Comparison of ENCODE assay signal across 26 cellular contexts in the genomic region with DNA sequence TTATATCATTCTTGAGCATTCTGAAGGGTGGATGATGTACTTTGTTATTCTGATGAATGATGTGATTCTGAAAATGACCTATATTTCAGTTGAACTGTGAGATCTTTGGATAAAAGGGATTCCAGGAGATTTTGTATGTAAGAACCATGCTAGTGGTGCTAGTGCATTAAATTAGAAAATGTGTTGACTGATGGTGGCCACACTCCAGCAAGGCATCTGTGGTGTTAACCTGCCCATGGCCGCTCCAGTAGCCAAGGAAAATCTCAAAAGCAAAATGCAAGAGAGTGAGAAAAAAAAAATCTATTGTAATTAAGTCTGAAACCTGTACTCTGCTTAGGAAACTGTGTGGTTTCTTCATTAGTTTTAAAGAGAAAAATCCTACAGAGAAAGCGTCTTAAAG.
"Had no signal": no experiment of that assay in that cellular context is flagged by ENCODE, and none has a peak within 500 bp of the region (broad histone marks: within the 10 kb centered on the region; RNA-seq: fewer than 3 reads in every experiment).

No MANE protein-coding gene starts in this region.

- H3K27me3 Mint-ChIP-seq: type B pancreatic cell had no signal

- H3K27ac Mint-ChIP-seq: immature natural killer cell; naive thymus-derived CD8-positive, alpha-beta T cell; nephron; neural progenitor cell; stimulated activated memory B cell treated with anti-CD40 and anti-IgM and Interleukin-4, amounts not matched to agents 10 μg/mL and 1 μg/mL and 100 μg/mL, for 72 hours; stimulated activated naive CD8-positive, alpha-beta T cell treated with anti-CD3 and anti-CD28 coated beads, Interleukin-15, amount 100 ng/mL, for 72 hours; type B pancreatic cell had no signal

- DNase-seq: hypothalamus; immature natural killer cell; kidney; left colon; left lung; naive thymus-derived CD8-positive, alpha-beta T cell; occipital lobe; psoas muscle; right lobe of liver; stimulated activated CD4-positive, alpha-beta T cell treated with anti-CD3 and anti-CD28 coated beads, Interleukin-1b, Interleukin-23, amount 100 ng/mL, for 48 hours; stimulated activated CD4-positive, alpha-beta T cell treated with anti-CD3 and anti-CD28 coated beads, Interleukin-2, amount 100 ng/mL, for 48 hours; stimulated activated CD4-positive, alpha-beta T cell treated with anti-CD3 and anti-CD28 coated beads, Interleukin-4, amount 100 ng/mL, for 4 hours; stimulated activated CD8-positive, alpha-beta memory T cell treated with anti-CD3 and anti-CD28 coated beads, Interleukin-4, amount 100 ng/mL, for 48 hours; stimulated activated naive CD4-positive, alpha-beta T cell treated with Interleukin-2 at 50 U/mL for 16 hours; stimulated activated naive CD8-positive, alpha-beta T cell treated with anti-CD3 and anti-CD28 coated beads, Interleukin-15, amount 100 ng/mL, for 72 hours; substantia nigra; uterus had no signal

- H3K9me3 Mint-ChIP-seq: immature natural killer cell; naive thymus-derived CD8-positive, alpha-beta T cell; nephron; neural progenitor cell; stimulated activated memory B cell treated with anti-CD40 and anti-IgM and Interleukin-4, amounts not matched to agents 10 μg/mL and 1 μg/mL and 100 μg/mL, for 72 hours; stimulated activated naive CD8-positive, alpha-beta T cell treated with anti-CD3 and anti-CD28 coated beads, Interleukin-15, amount 100 ng/mL, for 72 hours; type B pancreatic cell had no signal

- H3K27ac ChIP-seq: left lung, neural progenitor cell, neutrophil, parathyroid adenoma, psoas muscle, right lobe of liver, tibial nerve, uterus had no signal

- H3K4me1 ChIP-seq: parathyroid adenoma, uterus had no signal

- H3K4me1 Mint-ChIP-seq: stimulated activated memory B cell treated with anti-CD40 and anti-IgM and Interleukin-4, amounts not matched to agents 10 μg/mL and 1 μg/mL and 100 μg/mL, for 72 hours had no signal

- H3K36me3 ChIP-seq: left lung, neural progenitor cell, neutrophil, right lobe of liver, uterus had no signal

- H3K27me3 ChIP-seq: left lung, neural progenitor cell, right lobe of liver, tibial nerve, uterus had no signal

- H3K4me3 Mint-ChIP-seq: immature natural killer cell; naive thymus-derived CD8-positive, alpha-beta T cell; nephron; neural progenitor cell; stimulated activated memory B cell treated with anti-CD40 and anti-IgM and Interleukin-4, amounts not matched to agents 10 μg/mL and 1 μg/mL and 100 μg/mL, for 72 hours; stimulated activated naive CD8-positive, alpha-beta T cell treated with anti-CD3 and anti-CD28 coated beads, Interleukin-15, amount 100 ng/mL, for 72 hours; type B pancreatic cell had no signal

- H3K4me3 ChIP-seq: left lung, lung, neural progenitor cell, psoas muscle, right lobe of liver, smooth muscle cell, tibial nerve, uterus had no signal

- ATAC-seq: left colon; left lung; naive thymus-derived CD8-positive, alpha-beta T cell; psoas muscle; right lobe of liver; stimulated activated memory B cell treated with anti-CD40 and anti-IgM and Interleukin-4, amounts not matched to agents 10 μg/mL and 1 μg/mL and 100 μg/mL, for 72 hours; stimulated activated naive CD8-positive, alpha-beta T cell treated with anti-CD3 and anti-CD28 coated beads, Interleukin-15, amount 100 ng/mL, for 72 hours had no signal

- H3K9me3 ChIP-seq: left lung, neutrophil, psoas muscle, right lobe of liver, tibial nerve, uterus had no signal

- H3K36me3 Mint-ChIP-seq: stimulated activated memory B cell treated with anti-CD40 and anti-IgM and Interleukin-4, amounts not matched to agents 10 μg/mL and 1 μg/mL and 100 μg/mL, for 72 hours had no signal
